In the genomic region with DNA sequence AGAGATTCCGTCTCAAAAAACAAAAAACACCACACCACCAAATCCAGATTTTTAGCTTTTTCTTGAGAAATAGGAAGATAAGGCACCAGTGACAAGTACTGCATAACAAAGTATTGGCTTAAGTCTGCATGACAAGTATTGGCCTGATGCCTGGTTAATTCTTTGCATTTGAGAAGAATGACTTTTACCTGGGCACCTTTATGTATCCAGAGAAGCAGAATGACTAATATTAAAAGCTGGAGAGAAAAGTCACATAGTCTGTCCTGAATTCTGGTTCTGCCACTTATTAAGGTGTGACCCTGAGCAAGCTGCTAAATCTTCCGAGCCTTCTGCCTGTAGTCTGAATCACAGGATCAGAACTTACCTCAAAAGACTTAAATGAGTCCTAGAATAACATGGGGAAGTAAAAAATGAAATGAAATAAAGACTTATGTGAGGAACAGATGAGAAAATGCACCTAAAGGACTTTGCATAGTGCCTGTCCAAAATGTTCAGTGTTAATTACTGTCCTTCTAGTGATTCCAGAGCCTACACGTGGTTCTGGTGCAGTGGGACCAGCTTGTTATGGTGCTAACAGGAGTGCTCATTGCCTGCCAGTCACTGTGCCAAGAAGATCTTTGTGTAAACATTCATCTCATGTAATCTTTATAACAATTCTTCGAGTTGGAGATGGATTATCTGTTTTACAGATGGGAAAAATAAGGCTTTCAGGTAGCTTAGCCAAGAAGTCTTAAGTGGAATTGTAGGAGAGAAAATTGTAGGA, we compare ENCODE assay signal across 18 cellular contexts. TPM values are rescaled to one million over a fixed set of nuclear protein-coding genes. Genes with fewer than 3 reads are reported as not detected.
DNase-seq lines count a peak whose midpoint lies in the region; ATAC-seq and TF ChIP-seq lines count a peak whose summit lies in the region.
"Had no signal": no experiment of that assay in that cellular context is flagged by ENCODE, and none has a peak within 500 bp of the region (broad histone marks: within the 10 kb centered on the region; RNA-seq: fewer than 3 reads in every experiment).

No MANE protein-coding gene starts in this region.

- intact Hi-C loops in Panc1 (cut with micrococcal nuclease; ENCODE audit: unreplicated experiment): no loop called here
- intact Hi-C loops in mucosa of descending colon (cut with DNase I, micrococcal nuclease): no loop called here

- no peaks in the 10 kb centered on the region for H3K9me3 ChIP-seq in Panc1 (ENCODE audit: control insufficient read depth, insufficient read depth, low read depth, low read length)
- no peaks in the 10 kb centered on the region for H3K9me3 ChIP-seq in esophagus (ENCODE audit: control insufficient read depth in 2 of 2, insufficient read depth in 1 of 2, low read depth in 1 of 2, low read length in 1 of 2)
- H3K9me3 ChIP-seq in mucosa of descending colon: no peaks in the 10 kb centered on the region
- H3K9me3 ChIP-seq: suprapubic skin had no signal

- CTCF ChIA-PET in Panc1 (lab: Charles Lee): no interaction called here

- no peak overlapping the region for H3K4me3 ChIP-seq in ACC112 (ENCODE audit: low read depth, low read length)
- H3K4me3 ChIP-seq in Panc1 (ENCODE audit: low read depth in 2 of 2, low read length in 2 of 2): no peak overlapping the region
- H3K4me3 ChIP-seq in esophagus (ENCODE audit: low read depth in 1 of 2, low read length in 2 of 2): no peak overlapping the region
- no peak overlapping the region for H3K4me3 ChIP-seq in mucosa of descending colon
- H3K4me3 ChIP-seq: suprapubic skin had no signal

- DNase-seq in Panc1 (ENCODE audit: low read depth, low spot score) (no peak), mucosa of descending colon (no peak), NCI-H2171 treated with DMSO at 0.1 percent for 48 hours (lab: John Stamatoyannopoulos, UW) (no peak), NCI-H2029 (lab: John Stamatoyannopoulos, UW) (no peak), NCI-H82 treated with DMSO at 0.1 percent for 48 hours (lab: John Stamatoyannopoulos, UW; ENCODE audit: unreplicated experiment) (no peak), NCI-H1694 treated with DMSO at 0.1 percent for 48 hours (lab: John Stamatoyannopoulos, UW) (no peak)
- DNase-seq: activated CD4-positive, alpha-beta memory T cell treated with anti-CD3 and anti-CD28 coated beads for 36 hours; activated naive CD4-positive, alpha-beta T cell; anterior cingulate cortex; CD4-positive, alpha-beta T cell; DMS79 treated with DMSO at 0.1 percent for 48 hours; NCI-H2029 treated with DMSO at 0.1 percent for 48 hours; NCI-H446; WERI-Rb-1 had no signal

- H3K79me2 ChIP-seq in ACC112 (ENCODE audit: control insufficient read depth, insufficient read depth, low read length, unreplicated experiment): no peaks in the 10 kb centered on the region

- H3K27me3 ChIP-seq in ACC112 (ENCODE audit: insufficient read depth, low read length) (no peaks in the 10 kb centered on the region), Panc1 (ENCODE audit: control insufficient read depth, insufficient read depth, low read length) (no peaks in the 10 kb centered on the region), esophagus (ENCODE audit: control insufficient read depth in 1 of 2, insufficient read depth in 2 of 2, low read length in 2 of 2) (no peaks in the 10 kb centered on the region)
- H3K27me3 ChIP-seq: suprapubic skin had no signal

- POLR2A ChIA-PET in Panc1 (lab: Charles Lee): interaction anchor here (0.6 kb wide), 1 partner anchor 64 kb away, joined by 6 read pairs; no protein-coding TSS in a partner anchor

- H3K4me1 ChIP-seq in ACC112 (ENCODE audit: control insufficient read depth, insufficient read depth, low read length, unreplicated experiment) (peaks cover 8% of the 10 kb centered on the region), Panc1 (ENCODE audit: control insufficient read depth, insufficient read depth, low read length) (peaks cover 7% of the 10 kb centered on the region; the same call in 1 of the 2 replicates), esophagus (ENCODE audit: control insufficient read depth in 2 of 2, insufficient read depth in 2 of 2, low read length in 1 of 2) (no peaks in the 10 kb centered on the region), mucosa of descending colon (ENCODE audit: low read depth) (no peaks in the 10 kb centered on the region)
- H3K4me1 ChIP-seq: suprapubic skin had no signal

- WGBS in esophagus, 2 donors: 37 to 51% methylated on average over 4 of the region's 4 CpGs

- ATAC-seq in Panc1 (peak; percentile 53), mucosa of descending colon (peak; percentile 27)
- ATAC-seq: Right ventricle myocardium inferior had no signal

- H2AFZ ChIP-seq in ACC112 (ENCODE audit: low read length, unreplicated experiment): no peak overlapping the region

- H3K27ac ChIP-seq in ACC112 (ENCODE audit: low read depth, low read length): peak overlapping the region; percentile 7; the same call in 1 of the 2 replicates
- H3K27ac ChIP-seq in Panc1 (ENCODE audit: low read length): no peak overlapping the region
- peak overlapping the region; percentile 84 to 93 for H3K27ac ChIP-seq in esophagus (ENCODE audit: low read depth in 2 of 2, low read length in 1 of 2)
- H3K27ac ChIP-seq: suprapubic skin, WERI-Rb-1 had no signal

- no peak for TF ChIP-seq CTCF in Panc1 (IDR thresholded peaks at IDR 0.05)
- no peak for TF ChIP-seq CTCF in mucosa of descending colon (IDR thresholded peaks at IDR 0.05)

- in situ Hi-C loops in Panc1 (cut with HindIII; ENCODE audit: low pct_unique_long_range_greater_than_20kb, low sequenced_read_pairs): no loop called here

- no TSS peak for BruUV-seq in Panc1 (replicated peaks; lab: Mats Ljungman, UMichigan)

- H3K36me3 ChIP-seq in ACC112 (ENCODE audit: insufficient read depth, low read length) (peaks cover 16% of the 10 kb centered on the region), Panc1 (ENCODE audit: control insufficient read depth, insufficient read depth, low read length) (peaks cover 16% of the 10 kb centered on the region; the same call in 1 of the 2 replicates), esophagus (ENCODE audit: control insufficient read depth in 2 of 2, insufficient read depth in 2 of 2, low read length in 1 of 2) (peaks cover 2 to 3% of the 10 kb centered on the region in 2 donors), mucosa of descending colon (ENCODE audit: low read depth) (no peaks in the 10 kb centered on the region)

RNA-seq across cellular contexts. Expression of gene UGDH, which starts 31.6 kb away (rescaled TPM):
- total RNA-seq in Panc1 (2021; ENCODE audit: unreplicated experiment) (373 TPM), mucosa of descending colon (100 to 1,000 TPM; 148 to 352 (median 263) TPM)
- 349 TPM for polyA plus RNA-seq in Panc1 (2012; ENCODE audit: insufficient read length)
- 10 to 100 TPM; 11.8 to 14.7 TPM for polyA plus RNA-seq in esophagus

RNA-seq across cellular contexts. Expression of gene LIAS, which starts 36.8 kb away (rescaled TPM):
- total RNA-seq in Panc1 (2021; ENCODE audit: unreplicated experiment): 6.8 TPM
- 3.4 TPM for polyA plus RNA-seq in Panc1 (2012; ENCODE audit: insufficient read length)
- 10 to 100 TPM; 14.2 to 15.2 TPM for polyA plus RNA-seq in esophagus
- 10 to 100 TPM; 16.5 to 30.1 (median 22.4) TPM for total RNA-seq in mucosa of descending colon

RNA-seq across cellular contexts. Expression of gene RPL9, which starts 36.9 kb away (rescaled TPM):
- total RNA-seq in Panc1 (2021; ENCODE audit: unreplicated experiment) (386 TPM), mucosa of descending colon (1,000 to 10,000 TPM in 2 of 3 donors, 100 to 1,000 TPM in 1; 771 to 1,260 (median 1,019) TPM)
- polyA plus RNA-seq in Panc1 (2012; ENCODE audit: insufficient read length): 117 TPM
- 1,000 to 10,000 TPM; 1,586 to 1,928 TPM for polyA plus RNA-seq in esophagus
